In the genomic region with DNA sequence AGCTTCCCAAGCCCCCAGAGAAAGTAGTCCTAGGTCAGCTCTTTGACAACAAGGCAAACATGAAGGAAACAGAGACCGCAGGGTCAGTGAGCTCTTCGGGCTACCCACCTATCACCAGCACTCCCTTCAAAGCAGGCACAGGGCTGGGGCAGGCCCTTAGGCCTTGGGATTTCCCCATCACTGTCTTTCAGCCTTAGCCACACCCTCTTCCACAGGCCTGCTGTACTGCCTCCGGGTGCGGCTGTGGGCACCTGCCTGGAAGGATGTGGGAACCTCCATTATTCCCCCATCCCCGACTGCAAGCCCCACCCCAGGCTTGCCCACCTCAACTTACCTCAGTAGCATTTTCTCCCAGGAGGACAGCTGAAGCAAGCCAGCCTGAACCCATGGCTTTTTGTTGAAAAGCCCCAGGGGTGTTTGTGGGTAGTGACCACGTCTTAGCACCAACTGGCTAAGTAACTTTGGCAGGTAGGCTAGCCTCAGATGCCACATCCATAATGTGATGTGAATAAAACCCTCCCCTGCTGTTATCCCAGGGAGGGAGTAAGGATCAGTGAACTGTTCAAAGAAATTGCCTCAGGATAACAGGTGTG, we compare ENCODE assay signal across 1 cellular context.
TF ChIP-seq lines count a peak whose summit lies in the region.

No MANE protein-coding gene starts in this region.

TF ChIP-seq in GM12878, 131 proteins besides CTCF, POLR2A, EP300 and RAD21 (continued from another document and continues in another):
- TF ChIP-seq MEF2B (IDR thresholded peaks at IDR 0.05; ENCODE audit: partially characterized antibody, poor library complexity, severe bottlenecking) (peak; percentile 67), POU2F2 (IDR thresholded peaks at IDR 0.05; ENCODE audit: borderline replicate concordance, low read depth, low read length) (peak; percentile 35; the same call in 1 of the 3 replicates), SREBF2 (IDR thresholded peaks at IDR 0.05; ENCODE audit: low read length) (no peak), NR2C2 (IDR thresholded peaks at IDR 0.05; ENCODE audit: borderline replicate concordance, control insufficient read depth, insufficient read length, low read depth) (no peak), EED (IDR thresholded peaks at IDR 0.05; ENCODE audit: low read depth) (peak; percentile 72; the same call in 1 of the 2 replicates), RELA (IDR thresholded peaks at IDR 0.05; ENCODE audit: borderline replicate concordance, partially characterized antibody) (no peak), ZNF24 (IDR thresholded peaks at IDR 0.05) (no peak), RFX5 (IDR thresholded peaks at IDR 0.05; ENCODE audit: low read depth, low read length) (no peak), NR2F1 (conservative IDR thresholded peaks at IDR 0.05) (peak; percentile 50; the same call in 1 of the 2 replicates), EZH2 (IDR thresholded peaks at IDR 0.05; ENCODE audit: borderline replicate concordance, control insufficient read depth, low read depth, low read length) (no peak), TCF7 (IDR thresholded peaks at IDR 0.05; ENCODE audit: borderline replicate concordance) (no peak), IRF4 (IDR thresholded peaks at IDR 0.05; ENCODE audit: low read depth, low read length) (no peak), TCF12 (IDR thresholded peaks at IDR 0.05; ENCODE audit: low read depth, low read length) (peak; percentile 17; the same call in 1 of the 2 replicates), STAT3 (IDR thresholded peaks at IDR 0.05; ENCODE audit: low read depth, low read length) (no peak), ESRRA (IDR thresholded peaks at IDR 0.05; ENCODE audit: low read length) (no peak), NRF1 (conservative IDR thresholded peaks at IDR 0.05; ENCODE audit: low read depth, low read length) (no peak), PML (IDR thresholded peaks at IDR 0.05; ENCODE audit: low read length) (no peak), ZZZ3 (IDR thresholded peaks at IDR 0.05; ENCODE audit: control insufficient read depth, insufficient read length, low read depth) (no peak), JUNB (IDR thresholded peaks at IDR 0.05) (no peak), CHD1 (IDR thresholded peaks at IDR 0.05; ENCODE audit: low read depth, low read length) (no peak), MYC (IDR thresholded peaks at IDR 0.05; ENCODE audit: insufficient read depth, insufficient read length, insufficient replicate concordance, low read length, severe bottlenecking) (no peak), JUND (IDR thresholded peaks at IDR 0.05; ENCODE audit: low read depth, low read length) (no peak), STAT1 (conservative IDR thresholded peaks at IDR 0.05) (no peak), CREM (IDR thresholded peaks at IDR 0.05; ENCODE audit: low read depth) (no peak), ZNF207 (IDR thresholded peaks at IDR 0.05; ENCODE audit: borderline replicate concordance) (no peak), BCL11A (IDR thresholded peaks at IDR 0.05; ENCODE audit: low read depth, low read length) (no peak), PAX5 (IDR thresholded peaks at IDR 0.05; ENCODE audit: borderline replicate concordance, low read depth, low read length) (no peak), MXI1 (IDR thresholded peaks at IDR 0.05; ENCODE audit: low read depth, low read length) (no peak)
- TF ChIP-seq, protein P1, sequence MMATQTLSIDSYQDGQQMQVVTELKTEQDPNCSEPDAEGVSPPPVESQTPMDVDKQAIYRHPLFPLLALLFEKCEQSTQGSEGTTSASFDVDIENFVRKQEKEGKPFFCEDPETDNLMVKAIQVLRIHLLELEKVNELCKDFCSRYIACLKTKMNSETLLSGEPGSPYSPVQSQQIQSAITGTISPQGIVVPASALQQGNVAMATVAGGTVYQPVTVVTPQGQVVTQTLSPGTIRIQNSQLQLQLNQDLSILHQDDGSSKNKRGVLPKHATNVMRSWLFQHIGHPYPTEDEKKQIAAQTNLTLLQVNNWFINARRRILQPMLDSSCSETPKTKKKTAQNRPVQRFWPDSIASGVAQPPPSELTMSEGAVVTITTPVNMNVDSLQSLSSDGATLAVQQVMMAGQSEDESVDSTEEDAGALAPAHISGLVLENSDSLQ (IDR thresholded peaks at IDR 0.05) = no peak
- TF ChIP-seq, protein P2, sequence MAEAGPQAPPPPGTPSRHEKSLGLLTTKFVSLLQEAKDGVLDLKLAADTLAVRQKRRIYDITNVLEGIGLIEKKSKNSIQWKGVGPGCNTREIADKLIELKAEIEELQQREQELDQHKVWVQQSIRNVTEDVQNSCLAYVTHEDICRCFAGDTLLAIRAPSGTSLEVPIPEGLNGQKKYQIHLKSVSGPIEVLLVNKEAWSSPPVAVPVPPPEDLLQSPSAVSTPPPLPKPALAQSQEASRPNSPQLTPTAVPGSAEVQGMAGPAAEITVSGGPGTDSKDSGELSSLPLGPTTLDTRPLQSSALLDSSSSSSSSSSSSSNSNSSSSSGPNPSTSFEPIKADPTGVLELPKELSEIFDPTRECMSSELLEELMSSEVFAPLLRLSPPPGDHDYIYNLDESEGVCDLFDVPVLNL (IDR thresholded peaks at IDR 0.05; ENCODE audit: low read depth, low read length) = no peak
- TF ChIP-seq, protein P3, sequence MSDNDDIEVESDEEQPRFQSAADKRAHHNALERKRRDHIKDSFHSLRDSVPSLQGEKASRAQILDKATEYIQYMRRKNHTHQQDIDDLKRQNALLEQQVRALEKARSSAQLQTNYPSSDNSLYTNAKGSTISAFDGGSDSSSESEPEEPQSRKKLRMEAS (IDR thresholded peaks at IDR 0.05; ENCODE audit: low read depth, low read length) = no peak
- TF ChIP-seq, protein P4, sequence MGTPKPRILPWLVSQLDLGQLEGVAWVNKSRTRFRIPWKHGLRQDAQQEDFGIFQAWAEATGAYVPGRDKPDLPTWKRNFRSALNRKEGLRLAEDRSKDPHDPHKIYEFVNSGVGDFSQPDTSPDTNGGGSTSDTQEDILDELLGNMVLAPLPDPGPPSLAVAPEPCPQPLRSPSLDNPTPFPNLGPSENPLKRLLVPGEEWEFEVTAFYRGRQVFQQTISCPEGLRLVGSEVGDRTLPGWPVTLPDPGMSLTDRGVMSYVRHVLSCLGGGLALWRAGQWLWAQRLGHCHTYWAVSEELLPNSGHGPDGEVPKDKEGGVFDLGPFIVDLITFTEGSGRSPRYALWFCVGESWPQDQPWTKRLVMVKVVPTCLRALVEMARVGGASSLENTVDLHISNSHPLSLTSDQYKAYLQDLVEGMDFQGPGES (IDR thresholded peaks at IDR 0.05) = no peak
- TF ChIP-seq, protein P5, sequence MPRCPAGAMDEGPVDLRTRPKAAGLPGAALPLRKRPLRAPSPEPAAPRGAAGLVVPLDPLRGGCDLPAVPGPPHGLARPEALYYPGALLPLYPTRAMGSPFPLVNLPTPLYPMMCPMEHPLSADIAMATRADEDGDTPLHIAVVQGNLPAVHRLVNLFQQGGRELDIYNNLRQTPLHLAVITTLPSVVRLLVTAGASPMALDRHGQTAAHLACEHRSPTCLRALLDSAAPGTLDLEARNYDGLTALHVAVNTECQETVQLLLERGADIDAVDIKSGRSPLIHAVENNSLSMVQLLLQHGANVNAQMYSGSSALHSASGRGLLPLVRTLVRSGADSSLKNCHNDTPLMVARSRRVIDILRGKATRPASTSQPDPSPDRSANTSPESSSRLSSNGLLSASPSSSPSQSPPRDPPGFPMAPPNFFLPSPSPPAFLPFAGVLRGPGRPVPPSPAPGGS (IDR thresholded peaks at IDR 0.05; ENCODE audit: borderline replicate concordance, insufficient read depth, low read depth, low read length, poor library complexity, severe bottlenecking) = peak; percentile 58
- TF ChIP-seq, protein P6, sequence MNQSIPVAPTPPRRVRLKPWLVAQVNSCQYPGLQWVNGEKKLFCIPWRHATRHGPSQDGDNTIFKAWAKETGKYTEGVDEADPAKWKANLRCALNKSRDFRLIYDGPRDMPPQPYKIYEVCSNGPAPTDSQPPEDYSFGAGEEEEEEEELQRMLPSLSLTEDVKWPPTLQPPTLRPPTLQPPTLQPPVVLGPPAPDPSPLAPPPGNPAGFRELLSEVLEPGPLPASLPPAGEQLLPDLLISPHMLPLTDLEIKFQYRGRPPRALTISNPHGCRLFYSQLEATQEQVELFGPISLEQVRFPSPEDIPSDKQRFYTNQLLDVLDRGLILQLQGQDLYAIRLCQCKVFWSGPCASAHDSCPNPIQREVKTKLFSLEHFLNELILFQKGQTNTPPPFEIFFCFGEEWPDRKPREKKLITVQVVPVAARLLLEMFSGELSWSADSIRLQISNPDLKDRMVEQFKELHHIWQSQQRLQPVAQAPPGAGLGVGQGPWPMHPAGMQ (IDR thresholded peaks at IDR 0.05; ENCODE audit: borderline replicate concordance) = no peak
- TF ChIP-seq, protein P7, sequence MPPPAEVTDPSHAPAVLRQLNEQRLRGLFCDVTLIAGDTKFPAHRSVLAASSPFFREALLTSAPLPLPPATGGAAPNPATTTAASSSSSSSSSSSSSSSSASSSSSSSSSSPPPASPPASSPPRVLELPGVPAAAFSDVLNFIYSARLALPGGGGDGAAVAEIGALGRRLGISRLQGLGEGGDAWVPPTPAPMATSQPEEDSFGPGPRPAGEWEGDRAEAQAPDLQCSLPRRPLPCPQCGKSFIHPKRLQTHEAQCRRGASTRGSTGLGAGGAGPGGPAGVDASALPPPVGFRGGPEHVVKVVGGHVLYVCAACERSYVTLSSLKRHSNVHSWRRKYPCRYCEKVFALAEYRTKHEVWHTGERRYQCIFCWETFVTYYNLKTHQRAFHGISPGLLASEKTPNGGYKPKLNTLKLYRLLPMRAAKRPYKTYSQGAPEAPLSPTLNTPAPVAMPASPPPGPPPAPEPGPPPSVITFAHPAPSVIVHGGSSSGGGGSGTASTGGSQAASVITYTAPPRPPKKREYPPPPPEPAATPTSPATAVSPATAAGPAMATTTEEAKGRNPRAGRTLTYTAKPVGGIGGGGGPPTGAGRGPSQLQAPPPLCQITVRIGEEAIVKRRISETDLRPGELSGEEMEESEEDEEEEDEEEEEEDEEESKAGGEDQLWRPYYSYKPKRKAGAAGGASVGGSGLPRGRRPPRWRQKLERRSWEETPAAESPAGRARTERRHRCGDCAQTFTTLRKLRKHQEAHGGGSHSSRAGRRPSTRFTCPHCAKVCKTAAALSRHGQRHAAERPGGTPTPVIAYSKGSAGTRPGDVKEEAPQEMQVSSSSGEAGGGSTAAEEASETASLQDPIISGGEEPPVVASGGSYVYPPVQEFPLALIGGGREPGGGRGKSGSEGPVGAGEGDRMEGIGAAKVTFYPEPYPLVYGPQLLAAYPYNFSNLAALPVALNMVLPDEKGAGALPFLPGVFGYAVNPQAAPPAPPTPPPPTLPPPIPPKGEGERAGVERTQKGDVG (CRISPR knock-in tag; IDR thresholded peaks at IDR 0.05) = no peak
- TF ChIP-seq, protein P8, sequence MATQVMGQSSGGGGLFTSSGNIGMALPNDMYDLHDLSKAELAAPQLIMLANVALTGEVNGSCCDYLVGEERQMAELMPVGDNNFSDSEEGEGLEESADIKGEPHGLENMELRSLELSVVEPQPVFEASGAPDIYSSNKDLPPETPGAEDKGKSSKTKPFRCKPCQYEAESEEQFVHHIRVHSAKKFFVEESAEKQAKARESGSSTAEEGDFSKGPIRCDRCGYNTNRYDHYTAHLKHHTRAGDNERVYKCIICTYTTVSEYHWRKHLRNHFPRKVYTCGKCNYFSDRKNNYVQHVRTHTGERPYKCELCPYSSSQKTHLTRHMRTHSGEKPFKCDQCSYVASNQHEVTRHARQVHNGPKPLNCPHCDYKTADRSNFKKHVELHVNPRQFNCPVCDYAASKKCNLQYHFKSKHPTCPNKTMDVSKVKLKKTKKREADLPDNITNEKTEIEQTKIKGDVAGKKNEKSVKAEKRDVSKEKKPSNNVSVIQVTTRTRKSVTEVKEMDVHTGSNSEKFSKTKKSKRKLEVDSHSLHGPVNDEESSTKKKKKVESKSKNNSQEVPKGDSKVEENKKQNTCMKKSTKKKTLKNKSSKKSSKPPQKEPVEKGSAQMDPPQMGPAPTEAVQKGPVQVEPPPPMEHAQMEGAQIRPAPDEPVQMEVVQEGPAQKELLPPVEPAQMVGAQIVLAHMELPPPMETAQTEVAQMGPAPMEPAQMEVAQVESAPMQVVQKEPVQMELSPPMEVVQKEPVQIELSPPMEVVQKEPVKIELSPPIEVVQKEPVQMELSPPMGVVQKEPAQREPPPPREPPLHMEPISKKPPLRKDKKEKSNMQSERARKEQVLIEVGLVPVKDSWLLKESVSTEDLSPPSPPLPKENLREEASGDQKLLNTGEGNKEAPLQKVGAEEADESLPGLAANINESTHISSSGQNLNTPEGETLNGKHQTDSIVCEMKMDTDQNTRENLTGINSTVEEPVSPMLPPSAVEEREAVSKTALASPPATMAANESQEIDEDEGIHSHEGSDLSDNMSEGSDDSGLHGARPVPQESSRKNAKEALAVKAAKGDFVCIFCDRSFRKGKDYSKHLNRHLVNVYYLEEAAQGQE (IDR thresholded peaks at IDR 0.05; ENCODE audit: low read depth, low read length) = no peak
- TF ChIP-seq, protein P9, sequence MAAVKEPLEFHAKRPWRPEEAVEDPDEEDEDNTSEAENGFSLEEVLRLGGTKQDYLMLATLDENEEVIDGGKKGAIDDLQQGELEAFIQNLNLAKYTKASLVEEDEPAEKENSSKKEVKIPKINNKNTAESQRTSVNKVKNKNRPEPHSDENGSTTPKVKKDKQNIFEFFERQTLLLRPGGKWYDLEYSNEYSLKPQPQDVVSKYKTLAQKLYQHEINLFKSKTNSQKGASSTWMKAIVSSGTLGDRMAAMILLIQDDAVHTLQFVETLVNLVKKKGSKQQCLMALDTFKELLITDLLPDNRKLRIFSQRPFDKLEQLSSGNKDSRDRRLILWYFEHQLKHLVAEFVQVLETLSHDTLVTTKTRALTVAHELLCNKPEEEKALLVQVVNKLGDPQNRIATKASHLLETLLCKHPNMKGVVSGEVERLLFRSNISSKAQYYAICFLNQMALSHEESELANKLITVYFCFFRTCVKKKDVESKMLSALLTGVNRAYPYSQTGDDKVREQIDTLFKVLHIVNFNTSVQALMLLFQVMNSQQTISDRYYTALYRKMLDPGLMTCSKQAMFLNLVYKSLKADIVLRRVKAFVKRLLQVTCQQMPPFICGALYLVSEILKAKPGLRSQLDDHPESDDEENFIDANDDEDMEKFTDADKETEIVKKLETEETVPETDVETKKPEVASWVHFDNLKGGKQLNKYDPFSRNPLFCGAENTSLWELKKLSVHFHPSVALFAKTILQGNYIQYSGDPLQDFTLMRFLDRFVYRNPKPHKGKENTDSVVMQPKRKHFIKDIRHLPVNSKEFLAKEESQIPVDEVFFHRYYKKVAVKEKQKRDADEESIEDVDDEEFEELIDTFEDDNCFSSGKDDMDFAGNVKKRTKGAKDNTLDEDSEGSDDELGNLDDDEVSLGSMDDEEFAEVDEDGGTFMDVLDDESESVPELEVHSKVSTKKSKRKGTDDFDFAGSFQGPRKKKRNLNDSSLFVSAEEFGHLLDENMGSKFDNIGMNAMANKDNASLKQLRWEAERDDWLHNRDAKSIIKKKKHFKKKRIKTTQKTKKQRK (IDR thresholded peaks at IDR 0.05; ENCODE audit: low read depth, low read length) = no peak
- TF ChIP-seq, protein P10, sequence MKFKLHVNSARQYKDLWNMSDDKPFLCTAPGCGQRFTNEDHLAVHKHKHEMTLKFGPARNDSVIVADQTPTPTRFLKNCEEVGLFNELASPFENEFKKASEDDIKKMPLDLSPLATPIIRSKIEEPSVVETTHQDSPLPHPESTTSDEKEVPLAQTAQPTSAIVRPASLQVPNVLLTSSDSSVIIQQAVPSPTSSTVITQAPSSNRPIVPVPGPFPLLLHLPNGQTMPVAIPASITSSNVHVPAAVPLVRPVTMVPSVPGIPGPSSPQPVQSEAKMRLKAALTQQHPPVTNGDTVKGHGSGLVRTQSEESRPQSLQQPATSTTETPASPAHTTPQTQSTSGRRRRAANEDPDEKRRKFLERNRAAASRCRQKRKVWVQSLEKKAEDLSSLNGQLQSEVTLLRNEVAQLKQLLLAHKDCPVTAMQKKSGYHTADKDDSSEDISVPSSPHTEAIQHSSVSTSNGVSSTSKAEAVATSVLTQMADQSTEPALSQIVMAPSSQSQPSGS (IDR thresholded peaks at IDR 0.05; ENCODE audit: low read length) = no peak
